In genomic region chrX:46912098-46912672, GRCh38 we compare ENCODE assay signal across 8 cellular contexts. TPM values are rescaled to one million over a fixed set of nuclear protein-coding genes. Genes with fewer than 3 reads are reported as not detected.
DNase-seq lines count a peak whose midpoint lies in the region; ATAC-seq and TF ChIP-seq lines count a peak whose summit lies in the region.

Gene JADE3 (plus strand): TSS chrX:46912421. CDS start chrX:46984895, 72,474 bp downstream.

- H3K9me3 ChIP-seq in MG63 = no peaks in the 10 kb centered on the region
- H3K9me3 ChIP-seq in ascending aorta = no peaks in the 10 kb centered on the region

- DNase-seq in AG08396 (ENCODE audit: low spot score) (peak; percentile 81), MG63 (peak; percentile 72), RWPE1 (ENCODE audit: low spot score) (peak; percentile 53), ascending aorta (ENCODE audit: low spot score in 2 of 2) (peak; percentile 13 to 82), left ventricle myocardium superior (peak; percentile 86), pons (ENCODE audit: low spot score) (peak; percentile 49)

- intact Hi-C loops in ascending aorta (cut with DNase I) (loop anchor here (2.0 kb wide), 3 partner anchors 67 to 153 kb away; partner anchors contain the start of genes RP2 and SLC9A7), left ventricle myocardium superior (cut with micrococcal nuclease) (no loop called here)

- CTCF ChIA-PET in RWPE1 (lab: Yijun Ruan, JAX) = interaction anchor here (0.7 to 1.3 kb wide), 3 partner anchors 8 to 75 kb away, joined by 3 to 6 read pairs (median 3); no protein-coding TSS in a partner anchor

- peaks cover 0 to 2% of the 10 kb centered on the region in 2 donors for H3K4me1 ChIP-seq in ascending aorta

- H3K27ac ChIP-seq in RWPE1 (peak within 1 kb of the TSS; percentile 74), ascending aorta (peak within 1 kb of the TSS; percentile 54 to 73)

- H3K27me3 ChIP-seq in MG63 (no peaks in the 10 kb centered on the region), ascending aorta (no peaks in the 10 kb centered on the region)

- H3K36me3 ChIP-seq in MG63 = no peaks in the 10 kb centered on the region
- no peaks in the 10 kb centered on the region for H3K36me3 ChIP-seq in ascending aorta

- peak within 1 kb of the TSS; percentile 62 for H3K4me3 ChIP-seq in MG63
- H3K4me3 ChIP-seq in ascending aorta = peak within 1 kb of the TSS; percentile 65 to 81

- ATAC-seq in GM18907 (IDR thresholded peaks at IDR 0.05; ENCODE audit: unreplicated experiment) = peak; percentile 55
- peak; percentile 95 for ATAC-seq in left ventricle myocardium superior
- no peak for ATAC-seq in HG03135 (IDR thresholded peaks at IDR 0.05; ENCODE audit: unreplicated experiment)

- POLR2A ChIA-PET in RWPE1 (lab: Yijun Ruan, JAX; ENCODE audit: low non-redundant PET) = no interaction called here

- TF ChIP-seq CTCF in RWPE1 (conservative IDR thresholded peaks at IDR 0.05; ENCODE audit: low read depth) (no peak), ascending aorta (IDR thresholded peaks at IDR 0.05) (no peak)

RNA-seq across cellular contexts. Expression of gene JADE3, which starts in this region (rescaled TPM):
- total RNA-seq in MG63 (2014; rRNA removed; shearing (Covaris generic); ENCODE audit: low replicate concordance) = 7.9 and 8.5 TPM in 2 replicates
- total RNA-seq in ascending aorta (1.8 TPM), left ventricle myocardium superior (9.5 TPM)
